In genomic region chr9:129509508-129509907, GRCh38 we compare ENCODE assay signal across 17 cellular contexts.
DNase-seq lines count a peak whose midpoint lies in the region; FAIRE-seq and TF ChIP-seq lines count a peak whose summit lies in the region.
"Had no signal": no experiment of that assay in that cellular context is flagged by ENCODE, and none has a peak within 500 bp of the region (broad histone marks: within the 10 kb centered on the region; RNA-seq: fewer than 3 reads in every experiment).

No MANE protein-coding gene starts in this region.

- POLR2A ChIA-PET in activated CD4-positive, alpha-beta T cell treated with anti-CD3 and anti-CD28 coated beads, Interleukin-2, amount 10 ng/mL, durations not matched to agents 7 days and 5 days (lab: Charles Lee): no interaction called here

- H3K36me3 Mint-ChIP-seq in chondrocyte (ENCODE audit: low read depth): peaks cover 12% of the 10 kb centered on the region
- no peaks in the 10 kb centered on the region for H3K36me3 Mint-ChIP-seq in osteocyte (ENCODE audit: unreplicated experiment)
- H3K36me3 Mint-ChIP-seq in activated CD4-positive, alpha-beta T cell treated with anti-CD3 and anti-CD28 coated beads, Interleukin-2, amount 10 ng/mL, durations not matched to agents 7 days and 5 days (ENCODE audit: low read depth): peaks cover 7% of the 10 kb centered on the region
- H3K36me3 Mint-ChIP-seq: CD8-positive, alpha-beta T cell had no signal

- no peak overlapping the region for H3K27ac ChIP-seq in substantia nigra (ENCODE audit: low read depth, low read length, poor library complexity, severe bottlenecking)
- H3K27ac ChIP-seq: dorsolateral prefrontal cortex, right atrium auricular region, stomach had no signal

- no peak overlapping the region for H3K4me3 Mint-ChIP-seq in chondrocyte (ENCODE audit: unreplicated experiment)
- H3K4me3 Mint-ChIP-seq in osteocyte (ENCODE audit: unreplicated experiment): no peak overlapping the region
- H3K4me3 Mint-ChIP-seq in activated CD4-positive, alpha-beta T cell treated with anti-CD3 and anti-CD28 coated beads, Interleukin-2, amount 10 ng/mL, durations not matched to agents 7 days and 5 days: no peak overlapping the region
- H3K4me3 Mint-ChIP-seq: activated naive CD8-positive, alpha-beta T cell; CD8-positive, alpha-beta T cell; naive B cell had no signal

- no peak for FAIRE-seq in RCC 7860 (lab: Jason Lieb, UNC)

- H3K4me1 Mint-ChIP-seq in chondrocyte (ENCODE audit: low read depth): peaks cover 38% of the 10 kb centered on the region
- H3K4me1 Mint-ChIP-seq in osteocyte (ENCODE audit: unreplicated experiment): peaks cover 28% of the 10 kb centered on the region
- H3K4me1 Mint-ChIP-seq in activated CD4-positive, alpha-beta T cell treated with anti-CD3 and anti-CD28 coated beads, Interleukin-2, amount 10 ng/mL, durations not matched to agents 7 days and 5 days: peaks cover 3% of the 10 kb centered on the region
- H3K4me1 Mint-ChIP-seq: naive B cell had no signal

- no peaks in the 10 kb centered on the region for H3K27me3 Mint-ChIP-seq in chondrocyte (ENCODE audit: low read depth)
- H3K27me3 Mint-ChIP-seq in osteocyte (ENCODE audit: unreplicated experiment): no peaks in the 10 kb centered on the region
- peaks cover 4% of the 10 kb centered on the region for H3K27me3 Mint-ChIP-seq in activated CD4-positive, alpha-beta T cell treated with anti-CD3 and anti-CD28 coated beads, Interleukin-2, amount 10 ng/mL, durations not matched to agents 7 days and 5 days
- H3K27me3 Mint-ChIP-seq: activated naive CD8-positive, alpha-beta T cell had no signal

- TF ChIP-seq CTCF in chondrocyte (IDR thresholded peaks at IDR 0.05) (no peak), osteocyte (IDR thresholded peaks at IDR 0.05) (no peak)

- DNase-seq in Daoy (ENCODE audit: low read depth) (peak; percentile 33), RCC 7860 (ENCODE audit: low spot score) (peak; percentile 29), chondrocyte (ENCODE audit: low spot score) (peak; percentile 5), osteocyte (ENCODE audit: extremely low spot score, unreplicated experiment) (no peak), OCI-M1 (lab: John Stamatoyannopoulos, UW) (no peak), substantia nigra (lab: John Stamatoyannopoulos, UW) (no peak), NCI-H526 treated with DMSO at 0.1 percent for 48 hours (lab: John Stamatoyannopoulos, UW) (no peak)
- no peak for DNase-seq in activated CD4-positive, alpha-beta T cell treated with anti-CD3 and anti-CD28 coated beads, Interleukin-2, amount 10 ng/mL, durations not matched to agents 7 days and 5 days
- DNase-seq: CD8-positive, alpha-beta T cell; dorsolateral prefrontal cortex; left cardiac atrium; naive B cell; NCI-H1436; NCI-H524 treated with DMSO at 0.1 percent for 48 hours; stomach had no signal

- H3K27ac Mint-ChIP-seq in chondrocyte (ENCODE audit: unreplicated experiment): peak overlapping the region; percentile 70
- H3K27ac Mint-ChIP-seq in osteocyte (ENCODE audit: unreplicated experiment): peak overlapping the region; percentile 60
- no peak overlapping the region for H3K27ac Mint-ChIP-seq in activated CD4-positive, alpha-beta T cell treated with anti-CD3 and anti-CD28 coated beads, Interleukin-2, amount 10 ng/mL, durations not matched to agents 7 days and 5 days
- H3K27ac Mint-ChIP-seq: activated naive CD8-positive, alpha-beta T cell; CD8-positive, alpha-beta T cell; naive B cell had no signal

- CTCF ChIA-PET in activated CD4-positive, alpha-beta T cell treated with anti-CD3 and anti-CD28 coated beads, Interleukin-2, amount 10 ng/mL, durations not matched to agents 7 days and 5 days (lab: Charles Lee): no interaction called here

- H3K9me3 Mint-ChIP-seq in chondrocyte (ENCODE audit: low read depth): peaks cover 35% of the 10 kb centered on the region
- peaks cover 19% of the 10 kb centered on the region for H3K9me3 Mint-ChIP-seq in osteocyte (ENCODE audit: unreplicated experiment)
- peaks cover 15% of the 10 kb centered on the region for H3K9me3 Mint-ChIP-seq in activated CD4-positive, alpha-beta T cell treated with anti-CD3 and anti-CD28 coated beads, Interleukin-2, amount 10 ng/mL, durations not matched to agents 7 days and 5 days

Comparison
In these comparisons a context has a peak if more than half of its experiments do, and no peak if none do; other contexts are left out.
1. DNase-seq: peak in Daoy (single experiment), RCC 7860 (single experiment) and chondrocyte (single experiment); none in osteocyte (single experiment), activated CD4-positive, alpha-beta T cell treated with anti-CD3 and anti-CD28 coated beads, Interleukin-2, amount 10 ng/mL, durations not matched to agents 7 days and 5 days (single experiment), OCI-M1 (single experiment), substantia nigra (0 of 49) and NCI-H526 treated with DMSO at 0.1 percent for 48 hours (single experiment).